ENCODE assay signal across 12 cellular contexts in genomic region chr10:72800000-72800740, GRCh38.
DNase-seq lines count a peak whose midpoint lies in the region; ATAC-seq, FAIRE-seq and TF ChIP-seq lines count a peak whose summit lies in the region.
"Had no signal": no experiment of that assay in that cellular context is flagged by ENCODE, and none has a peak within 500 bp of the region (broad histone marks: within the 10 kb centered on the region; RNA-seq: fewer than 3 reads in every experiment).

No MANE protein-coding gene starts in this region.

- peak; percentile 45 to 51; a peak in 3 of 4 replicates for TF ChIP-seq EP300 in SK-N-SH (IDR thresholded peaks at IDR 0.05; ENCODE audit: borderline replicate concordance in 1 of 2, low read depth in 1 of 2, low read length in 1 of 2)

- H3K27ac ChIP-seq in SK-N-SH (ENCODE audit: low read depth in 2 of 2, low read length in 1 of 2) (peak overlapping the region; percentile 24 to 44; a peak in 3 of 4 replicates), Karpas-422 (ENCODE audit: low read length) (no peak overlapping the region)
- H3K27ac ChIP-seq: transverse colon had no signal

- H3K27me3 ChIP-seq in SK-N-SH (ENCODE audit: insufficient read depth) (no peaks in the 10 kb centered on the region), Karpas-422 (ENCODE audit: low read length) (no peaks in the 10 kb centered on the region)
- H3K27me3 ChIP-seq: transverse colon had no signal

- no peak for TF ChIP-seq RAD21 in SK-N-SH (IDR thresholded peaks at IDR 0.05; ENCODE audit: low read length)

- H3F3A ChIP-seq in SK-N-SH (replicated peaks; ENCODE audit: insufficient read depth) = peaks cover 25% of the 10 kb centered on the region

- H2AFZ ChIP-seq in SK-N-SH (ENCODE audit: low read depth) (no peak overlapping the region), Karpas-422 (ENCODE audit: low read length) (no peak overlapping the region)

- H3K36me3 ChIP-seq in SK-N-SH (replicated peaks in 1 of 2; ENCODE audit: control insufficient read depth in 1 of 2, insufficient read depth in 2 of 2, low read length in 1 of 2) (no peaks in the 10 kb centered on the region), Karpas-422 (ENCODE audit: insufficient read depth, low read length) (no peaks in the 10 kb centered on the region)
- H3K36me3 ChIP-seq: transverse colon had no signal

- TF ChIP-seq CTCF in AG10803 (conservative IDR thresholded peaks at IDR 0.05; ENCODE audit: low read length) (no peak), SK-N-SH (IDR thresholded peaks at IDR 0.05) (0 out of 2 replicates have a peak, but pooled peaks have one; percentile 15), fibroblast of the aortic adventitia (IDR thresholded peaks at IDR 0.05; ENCODE audit: insufficient read depth, low read length) (no peak)

- no peak for ATAC-seq in HG03460 (IDR thresholded peaks at IDR 0.05; ENCODE audit: unreplicated experiment)
- ATAC-seq: sciatic nerve had no signal

- H3K4me3 ChIP-seq in AG10803 (ENCODE audit: low read length) = no peak overlapping the region
- H3K4me3 ChIP-seq in SK-N-SH (ENCODE audit: low read depth in 2 of 2, low read length in 1 of 2) = no peak overlapping the region
- H3K4me3 ChIP-seq in fibroblast of the aortic adventitia (ENCODE audit: low read depth, low read length) = no peak overlapping the region
- no peak overlapping the region for H3K4me3 ChIP-seq in Karpas-422 (ENCODE audit: low read length)
- H3K4me3 ChIP-seq: transverse colon had no signal

- H3K79me2 ChIP-seq in SK-N-SH (ENCODE audit: insufficient read depth) (peaks cover 22% of the 10 kb centered on the region), Karpas-422 (ENCODE audit: low read length) (peaks cover 17% of the 10 kb centered on the region; the same call in 1 of the 2 replicates)

- H3K9me3 ChIP-seq in SK-N-SH (no peaks in the 10 kb centered on the region), Karpas-422 (ENCODE audit: low read length) (no peaks in the 10 kb centered on the region)
- H3K9me3 ChIP-seq: transverse colon had no signal

- no peaks in the 10 kb centered on the region for H4K20me1 ChIP-seq in SK-N-SH (ENCODE audit: insufficient read depth)
- no peaks in the 10 kb centered on the region for H4K20me1 ChIP-seq in Karpas-422 (ENCODE audit: insufficient read depth, low read depth, low read length)

- DNase-seq in AG10803 (ENCODE audit: low read depth) = peak; percentile 75
- peak; percentile 44 for DNase-seq in HTR-8/SVneo (ENCODE audit: insufficient read length, low spot score)
- DNase-seq in SK-N-SH = peak; percentile 45
- peak; percentile 92 for DNase-seq in fibroblast of the aortic adventitia (ENCODE audit: low read depth)
- DNase-seq in Karpas-422 = no peak
- no peak for DNase-seq in NOMO-1 treated with DMSO at 0.1 percent for 48 hours (lab: John Stamatoyannopoulos, UW; ENCODE audit: unreplicated experiment)
- DNase-seq in middle frontal gyrus (ENCODE audit: extremely low spot score, low spot score) = no peak
- DNase-seq: aorta; CD4-positive, alpha-beta memory T cell; transverse colon had no signal

- FAIRE-seq in HTR-8/SVneo (lab: Jason Lieb, UNC) = no peak

- H3K9me2 ChIP-seq in SK-N-SH (no peaks in the 10 kb centered on the region), Karpas-422 (replicated peaks; ENCODE audit: insufficient read depth, low read length) (no peaks in the 10 kb centered on the region)

- H3K4me1 ChIP-seq in SK-N-SH (ENCODE audit: control insufficient read depth in 1 of 2, insufficient read depth in 2 of 2, low read depth in 1 of 2, low read length in 1 of 2) = peaks cover 6 to 9% of the 10 kb centered on the region in 2 experiments; a peak in 3 of 4 replicates
- H3K4me1 ChIP-seq in Karpas-422 (ENCODE audit: low read length) = peaks cover 16% of the 10 kb centered on the region

- POLR2A ChIA-PET in SK-N-SH (lab: Yijun Ruan, JAX) = no interaction called here

- CTCF ChIA-PET in SK-N-SH (lab: Yijun Ruan, JAX) = no interaction called here

- peak overlapping the region; percentile 52; the same call in 1 of the 2 replicates for H3K4me2 ChIP-seq in SK-N-SH
- no peak overlapping the region for H3K4me2 ChIP-seq in Karpas-422 (ENCODE audit: low read depth, low read length, poor library complexity, severe bottlenecking)

- WGBS in SK-N-SH (ENCODE audit: low lambda C conversion rate) = 34% methylated on average over 4 of the region's 4 CpGs

- H3K9ac ChIP-seq in SK-N-SH (no peak overlapping the region), Karpas-422 (ENCODE audit: low read length) (no peak overlapping the region)

TF ChIP-seq in SK-N-SH, 30 proteins besides CTCF, POLR2A, EP300 and RAD21 (continues in another document):
- peak; percentile 86 for TF ChIP-seq PBX3 (IDR thresholded peaks at IDR 0.05)
- no peak for TF ChIP-seq RFX5 (IDR thresholded peaks at IDR 0.05; ENCODE audit: low read length)
- TF ChIP-seq CHD2 (IDR thresholded peaks at IDR 0.05; ENCODE audit: low read length, partially characterized antibody) = no peak
- TF ChIP-seq TEAD4 (IDR thresholded peaks at IDR 0.05; ENCODE audit: borderline replicate concordance, insufficient read depth) = peak; percentile 49; the same call in 1 of the 2 replicates
- peak; percentile 33; the same call in 1 of the 2 replicates for TF ChIP-seq GATA2 (CRISPR knock-in tag; IDR thresholded peaks at IDR 0.05)
- no peak for TF ChIP-seq YY1 (IDR thresholded peaks at IDR 0.05; ENCODE audit: low read depth)
- TF ChIP-seq EZH2phosphoT487 (IDR thresholded peaks at IDR 0.05; ENCODE audit: borderline replicate concordance, low read depth) = no peak
- no peak for TF ChIP-seq FOXM1 (IDR thresholded peaks at IDR 0.05; ENCODE audit: low read depth)
- no peak for TF ChIP-seq MXI1 (IDR thresholded peaks at IDR 0.05; ENCODE audit: low read depth, low read length)
- no peak for TF ChIP-seq REST (IDR thresholded peaks at IDR 0.05; ENCODE audit: low read depth, low read length)
- TF ChIP-seq SMC3 (IDR thresholded peaks at IDR 0.05; ENCODE audit: low read depth, low read length) = no peak
- no peak for TF ChIP-seq FOXJ3 (CRISPR knock-in tag; IDR thresholded peaks at IDR 0.05)
- no peak for TF ChIP-seq IRF3 (IDR thresholded peaks at IDR 0.05; ENCODE audit: low read depth, low read length)
- peak; percentile 32; the same call in 1 of the 2 replicates for TF ChIP-seq JUND (IDR thresholded peaks at IDR 0.05)
- TF ChIP-seq TAF1 (IDR thresholded peaks at IDR 0.05; ENCODE audit: borderline replicate concordance, low read depth, low read length) = no peak
- TF ChIP-seq MEF2A (IDR thresholded peaks at IDR 0.05; ENCODE audit: borderline replicate concordance, low read depth) = no peak
- TF ChIP-seq TCF12 (IDR thresholded peaks at IDR 0.05) = peak; percentile 94

Comparison
In these comparisons a context has a peak if more than half of its experiments do, and no peak if none do; other contexts are left out.
1. DNase-seq: peak in AG10803 (single experiment), HTR-8/SVneo (single experiment), SK-N-SH (single experiment) and fibroblast of the aortic adventitia (single experiment); none in Karpas-422 (single experiment), NOMO-1 treated with DMSO at 0.1 percent for 48 hours (single experiment) and middle frontal gyrus (single experiment).